In the genomic region with DNA sequence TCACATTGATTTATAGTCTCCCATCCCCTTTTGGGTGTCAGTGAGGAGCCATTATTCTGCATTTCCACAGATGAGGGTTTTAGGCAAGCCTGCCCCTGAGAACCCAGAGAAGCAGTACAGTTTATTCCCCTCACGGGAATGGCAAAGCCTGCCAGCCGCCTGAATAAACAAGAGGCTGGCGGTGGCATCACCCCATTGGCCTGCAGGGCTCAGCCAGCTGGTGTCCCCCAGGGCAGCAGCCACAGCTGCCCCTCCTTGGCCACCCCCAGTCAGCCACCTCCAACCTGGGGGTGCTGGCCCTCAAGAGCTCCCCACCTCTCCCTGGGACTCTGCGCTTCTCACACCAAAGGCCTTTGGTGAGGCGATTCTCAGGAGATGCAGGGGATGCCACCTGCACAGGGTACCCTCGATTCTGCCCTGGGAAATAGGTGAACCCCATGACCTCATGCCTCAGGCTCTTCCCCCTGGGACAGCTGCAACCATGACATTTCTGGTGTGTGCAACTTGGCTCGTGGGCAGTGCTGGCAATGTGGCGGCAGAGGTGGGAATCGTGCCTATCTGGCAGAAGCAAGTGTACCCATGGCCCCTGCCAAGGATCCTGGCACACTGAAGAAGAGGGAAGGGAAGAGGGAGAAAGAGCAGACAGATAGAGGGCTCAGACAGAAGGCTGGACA, we compare ENCODE assay signal across 12 cellular contexts. TPM values are rescaled to one million over a fixed set of nuclear protein-coding genes. Genes with fewer than 3 reads are reported as not detected.
"Had no signal": no experiment of that assay in that cellular context is flagged by ENCODE, and none has a peak within 500 bp of the region (broad histone marks: within the 10 kb centered on the region; RNA-seq: fewer than 3 reads in every experiment).

No MANE protein-coding gene starts in this region.

- H3K9me3 ChIP-seq: transverse colon had no signal

- H3K36me3 ChIP-seq: brain microvascular endothelial cell, transverse colon had no signal

- ATAC-seq: activated CD4-positive, CD25-positive, alpha-beta regulatory T cell treated with anti-CD3 and anti-CD28 coated beads, Interleukin-2, amount 50 U/mL, for 24 hours; activated CD8-positive, alpha-beta memory T cell treated with anti-CD3 and anti-CD28 coated beads, Interleukin-2, amount 10 ng/mL, durations not matched to agents 7 days and 5 days; activated naive CD4-positive, alpha-beta T cell treated with anti-CD3 and anti-CD28 coated beads, Interleukin-2, amount 50 U/mL, for 72 hours; activated T-cell treated with anti-CD3 and anti-CD28 coated beads, Interleukin-2, amount 50 U/mL, for 4 hours had no signal

- H3K27me3 ChIP-seq: brain microvascular endothelial cell, transverse colon had no signal

- H3K4me1 ChIP-seq: parathyroid adenoma, transverse colon had no signal

- H3K27ac ChIP-seq: brain microvascular endothelial cell, parathyroid adenoma, transverse colon had no signal

- H3K4me3 ChIP-seq: smooth muscle cell, transverse colon had no signal

- DNase-seq: activated CD8-positive, alpha-beta memory T cell treated with anti-CD3 and anti-CD28 coated beads, Interleukin-2, amount 10 ng/mL, durations not matched to agents 7 days and 5 days; activated effector memory CD4-positive, alpha-beta T cell treated with anti-CD3 and anti-CD28 coated beads, Interleukin-2, amount 50 U/mL, for 16 hours; activated T-cell treated with anti-CD3 and anti-CD28 coated beads, Interleukin-2, amount 50 U/mL, for 4 hours; amniotic stem cell; brain microvascular endothelial cell; cerebellar nuclear complex; dermis blood vessel endothelial cell; transverse colon had no signal

RNA-seq across cellular contexts. Expression of a gene that starts 14.0 kb away (rescaled TPM):
- total RNA-seq: activated CD8-positive, alpha-beta memory T cell treated with anti-CD3 and anti-CD28 coated beads, Interleukin-2, amount 10 ng/mL, durations not matched to agents 7 days and 5 days had no signal

RNA-seq across cellular contexts. Expression of a gene that starts 59.9 kb away (rescaled TPM):
- total RNA-seq: activated CD8-positive, alpha-beta memory T cell treated with anti-CD3 and anti-CD28 coated beads, Interleukin-2, amount 10 ng/mL, durations not matched to agents 7 days and 5 days had no signal
